Comparison of ENCODE assay signal across 12 cellular contexts in genomic region chr13:43285891-43286602, GRCh38.
DNase-seq lines count a peak whose midpoint lies in the region; ATAC-seq and TF ChIP-seq lines count a peak whose summit lies in the region.
"Had no signal": no experiment of that assay in that cellular context is flagged by ENCODE, and none has a peak within 500 bp of the region (broad histone marks: within the 10 kb centered on the region; RNA-seq: fewer than 3 reads in every experiment).

No MANE protein-coding gene starts in this region.

- no peaks in the 10 kb centered on the region for H3K9me2 ChIP-seq in PC-3 (replicated peaks; ENCODE audit: low read length)

- no peaks in the 10 kb centered on the region for H3K79me2 ChIP-seq in PC-3 (ENCODE audit: low read length)

- H3K27me3 Mint-ChIP-seq in mesothelial cell of epicardium (ENCODE audit: low read depth), result no peaks in the 10 kb centered on the region
- no peaks in the 10 kb centered on the region for H3K27me3 Mint-ChIP-seq in Caco-2 (ENCODE audit: insufficient read depth, unreplicated experiment)

- H3K27me3 ChIP-seq in A673 (replicated peaks; ENCODE audit: insufficient read depth, low read depth, low read length, poor library complexity) (no peaks in the 10 kb centered on the region), PC-3 (ENCODE audit: low read length) (no peaks in the 10 kb centered on the region), Caco-2 (replicated peaks; ENCODE audit: control insufficient read depth, insufficient read depth, low read length) (no peaks in the 10 kb centered on the region)
- H3K27me3 ChIP-seq: vagina had no signal

- H3K27ac ChIP-seq in A673 (ENCODE audit: low read depth, low read length, poor library complexity, severe bottlenecking) (no peak overlapping the region), PC-3 (ENCODE audit: low read length) (no peak overlapping the region)
- H3K27ac ChIP-seq: vagina had no signal

- POLR2A ChIA-PET in A673 (lab: Charles Lee; ENCODE audit: low non-redundant PET), result interaction anchor here (0.5 kb wide), 1 partner anchor 68 kb away, joined by 4 read pairs; no protein-coding TSS in a partner anchor
- POLR2A ChIA-PET in PC-3 (lab: Charles Lee; ENCODE audit: unreplicated experiment), result no interaction called here
- POLR2A ChIA-PET in Caco-2 (lab: Charles Lee), result no interaction called here

- CTCF ChIA-PET in A673 (lab: Charles Lee) (no interaction called here), PC-3 (lab: Charles Lee) (no interaction called here), Caco-2 (lab: Charles Lee) (no interaction called here)

- H3K27ac Mint-ChIP-seq in mesothelial cell of epicardium, result no peak overlapping the region
- H3K27ac Mint-ChIP-seq in Caco-2 (ENCODE audit: unreplicated experiment), result no peak overlapping the region

- ATAC-seq in PC-3 (no peak; the same call in 1 of the 2 replicates), GM21390 (IDR thresholded peaks at IDR 0.05; ENCODE audit: unreplicated experiment) (no peak)
- ATAC-seq: left lobe of liver had no signal

- BruUV-seq in A673 (replicated peaks; lab: Mats Ljungman, UMichigan) (no TSS peak), PC-3 (replicated peaks; lab: Mats Ljungman, UMichigan) (no TSS peak), Caco-2 (replicated peaks; lab: Mats Ljungman, UMichigan) (no TSS peak)

- H3K9ac ChIP-seq in PC-3 (ENCODE audit: low read length), result no peak overlapping the region

- H3K4me3 ChIP-seq in A673 (ENCODE audit: low read depth, low read length, poor library complexity, severe bottlenecking), result no peak overlapping the region
- H3K4me3 ChIP-seq in PC-3 (ENCODE audit: low read length), result no peak overlapping the region
- H3K4me3 ChIP-seq in fibroblast of the aortic adventitia (ENCODE audit: low read depth, low read length), result no peak overlapping the region
- H3K4me3 ChIP-seq in Caco-2 (ENCODE audit: low read depth, low read length), result no peak overlapping the region
- H3K4me3 ChIP-seq: vagina had no signal

- intact Hi-C loops in A673 (cut with micrococcal nuclease; ENCODE audit: unreplicated experiment) (no loop called here), PC-3 (cut with micrococcal nuclease) (no loop called here), Caco-2 (cut with micrococcal nuclease; ENCODE audit: unreplicated experiment) (no loop called here)

- H3F3A ChIP-seq in PC-3 (ENCODE audit: low read length, unreplicated experiment), result no peaks in the 10 kb centered on the region

- H3K4me1 Mint-ChIP-seq in mesothelial cell of epicardium (peaks cover 14% of the 10 kb centered on the region), Caco-2 (ENCODE audit: low read depth, unreplicated experiment) (peaks cover 7% of the 10 kb centered on the region)

- H3K9me3 ChIP-seq in A673 (ENCODE audit: low read depth, low read length, poor library complexity, severe bottlenecking) (no peaks in the 10 kb centered on the region), PC-3 (ENCODE audit: low read length) (no peaks in the 10 kb centered on the region), Caco-2 (no peaks in the 10 kb centered on the region)
- H3K9me3 ChIP-seq: vagina had no signal

- no peak overlapping the region for H2AFZ ChIP-seq in PC-3 (ENCODE audit: low read length)

- no peaks in the 10 kb centered on the region for H3K36me3 Mint-ChIP-seq in mesothelial cell of epicardium
- H3K36me3 Mint-ChIP-seq in Caco-2 (ENCODE audit: insufficient read depth, unreplicated experiment), result peaks cover 6% of the 10 kb centered on the region

- H3K36me3 ChIP-seq in A673 (ENCODE audit: insufficient read depth, low read length, poor library complexity, severe bottlenecking), result no peaks in the 10 kb centered on the region
- no peaks in the 10 kb centered on the region for H3K36me3 ChIP-seq in PC-3 (ENCODE audit: low read depth, low read length)
- H3K36me3 ChIP-seq in Caco-2 (ENCODE audit: control insufficient read depth, insufficient read depth, low read length), result no peaks in the 10 kb centered on the region
- H3K36me3 ChIP-seq: vagina had no signal

- DNase-seq in A673 (ENCODE audit: low spot score) (peak; percentile 93), HCEC 1CT (peak; percentile 56), PC-3 (peak; percentile 33), fibroblast of the aortic adventitia (ENCODE audit: low read depth) (peak; percentile 69), mesothelial cell of epicardium (ENCODE audit: low spot score in 2 of 2, unreplicated experiment in 2 of 2) (no peak), Caco-2 (no peak), HuH-7.5 (ENCODE audit: low spot score) (no peak)
- DNase-seq: activated naive CD4-positive, alpha-beta T cell treated with anti-CD3 and anti-CD28 coated beads, Interleukin-2, amount 50 U/mL, for 16 hours; glutamatergic neuron had no signal

- TF ChIP-seq CTCF in A673 (conservative IDR thresholded peaks at IDR 0.05; ENCODE audit: low read depth, low read length) (no peak), PC-3 (conservative IDR thresholded peaks at IDR 0.05; ENCODE audit: low read depth, low read length) (no peak), fibroblast of the aortic adventitia (IDR thresholded peaks at IDR 0.05; ENCODE audit: insufficient read depth, low read length) (no peak), mesothelial cell of epicardium (IDR thresholded peaks at IDR 0.05; ENCODE audit: unreplicated experiment) (no peak), Caco-2 (IDR thresholded peaks at IDR 0.05; ENCODE audit: insufficient read depth in 1 of 2, low read depth in 1 of 2, low read length in 1 of 2, severe bottlenecking in 1 of 2, unreplicated experiment in 1 of 2) (no peak)

- H3K4me1 ChIP-seq in A673 (ENCODE audit: insufficient read depth, low read length, poor library complexity, severe bottlenecking) (peaks cover 35% of the 10 kb centered on the region), PC-3 (ENCODE audit: insufficient read depth, low read length) (peaks cover 14% of the 10 kb centered on the region), Caco-2 (no peaks in the 10 kb centered on the region)

- H3K9me3 Mint-ChIP-seq in mesothelial cell of epicardium (no peaks in the 10 kb centered on the region), Caco-2 (ENCODE audit: unreplicated experiment) (no peaks in the 10 kb centered on the region)

- no peaks in the 10 kb centered on the region for H4K20me1 ChIP-seq in PC-3 (ENCODE audit: low read length)

- H3K4me3 Mint-ChIP-seq in mesothelial cell of epicardium (no peak overlapping the region), Caco-2 (ENCODE audit: unreplicated experiment) (no peak overlapping the region)

- no peak overlapping the region for H3K4me2 ChIP-seq in PC-3 (ENCODE audit: low read length)

Comparison
In these comparisons a context has a peak if more than half of its experiments do, and no peak if none do; other contexts are left out.
1. DNase-seq: peak in A673 (single experiment), HCEC 1CT (single experiment), PC-3 (single experiment) and fibroblast of the aortic adventitia (single experiment); none in mesothelial cell of epicardium (0 of 2), Caco-2 (0 of 2) and HuH-7.5 (single experiment).